In the genomic region with DNA sequence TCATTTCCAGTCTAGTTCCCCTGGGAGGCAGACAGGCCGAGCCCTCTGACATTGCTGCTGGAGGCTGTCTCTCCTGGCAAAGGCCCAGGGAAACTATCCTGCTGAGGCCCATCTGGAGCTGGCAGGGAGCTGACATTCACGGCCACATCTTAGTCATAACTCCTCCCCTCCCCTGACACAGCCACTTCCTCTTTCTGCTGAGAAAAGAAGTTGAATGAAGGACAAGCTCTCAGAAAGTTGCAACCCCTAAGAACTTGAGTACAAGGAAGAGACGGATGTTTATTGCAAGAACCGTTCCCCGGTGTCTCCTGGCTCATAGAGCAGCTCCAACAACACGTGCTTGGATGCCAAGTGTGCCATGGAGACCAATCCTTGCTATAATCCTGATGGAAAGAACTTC, we compare ENCODE assay signal across 8 cellular contexts. TPM values are rescaled to one million over a fixed set of nuclear protein-coding genes. Genes with fewer than 3 reads are reported as not detected.
DNase-seq lines count a peak whose midpoint lies in the region; ATAC-seq and TF ChIP-seq lines count a peak whose summit lies in the region.
"Not testable (repeated sequence)": the region's sequence is repeated elsewhere in the genome, so short reads cannot be mapped to it uniquely, and the experiment has no call there.

No MANE protein-coding gene starts in this region.

- H3K9ac ChIP-seq in endodermal cell (ENCODE audit: extremely low read depth, low read length, poor library complexity, severe bottlenecking); mesenchymal stem cell (ENCODE audit: low read length): not testable (repeated sequence)

- CTCF ChIA-PET in activated CD8-positive, alpha-beta T cell treated with anti-CD3 and anti-CD28 coated beads for 36 hours (lab: Charles Lee): not testable (repeated sequence)

- H2BK12ac ChIP-seq in mesenchymal stem cell (ENCODE audit: low read length in 2 of 2): not testable (repeated sequence)

- H3K27ac Mint-ChIP-seq in activated CD8-positive, alpha-beta T cell treated with anti-CD3 and anti-CD28 coated beads for 36 hours: peak overlapping the region; percentile 84
- not testable (repeated sequence) for H3K27ac Mint-ChIP-seq in endodermal cell; stimulated activated effector memory CD8-positive, alpha-beta T cell treated with anti-CD3 and anti-CD28 coated beads, Interleukin-12 subunit alpha, Interleukin-12 subunit beta, amount 100 ng/mL, for 72 hours

- intact Hi-C loops in activated CD8-positive, alpha-beta T cell treated with anti-CD3 and anti-CD28 coated beads for 36 hours (cut with micrococcal nuclease): not testable (repeated sequence)

- not testable (repeated sequence) for H2AK5ac ChIP-seq in mesenchymal stem cell (ENCODE audit: low read length, severe bottlenecking)

- peak; percentile 56 for DNase-seq in DMS53 treated with DMSO at 0.1 percent for 48 hours (lab: John Stamatoyannopoulos, UW; ENCODE audit: unreplicated experiment)
- peak; percentile 99 for DNase-seq in NOMO-1 treated with dmso at 0.1 percent for 144 hours (lab: John Stamatoyannopoulos, UW; ENCODE audit: unreplicated experiment)
- DNase-seq in activated CD8-positive, alpha-beta T cell treated with anti-CD3 and anti-CD28 coated beads for 36 hours: peak; percentile 79
- DNase-seq in endodermal cell: peak; percentile 74
- peak; percentile 94 for DNase-seq in mesenchymal stem cell
- DNase-seq in stimulated activated effector memory CD8-positive, alpha-beta T cell treated with anti-CD3 and anti-CD28 coated beads, Interleukin-12 subunit alpha, Interleukin-12 subunit beta, amount 100 ng/mL, for 72 hours (ENCODE audit: low spot score in 2 of 2): peak in 1 of 2 donors; percentile 8

- not testable (repeated sequence) for H3K9me3 Mint-ChIP-seq in activated CD8-positive, alpha-beta T cell treated with anti-CD3 and anti-CD28 coated beads for 36 hours; endodermal cell; stimulated activated effector memory CD8-positive, alpha-beta T cell treated with anti-CD3 and anti-CD28 coated beads, Interleukin-12 subunit alpha, Interleukin-12 subunit beta, amount 100 ng/mL, for 72 hours

- H3K9me3 ChIP-seq in endodermal cell (ENCODE audit: control insufficient read depth, low read length); mesenchymal stem cell (ENCODE audit: control insufficient read depth, low read length): not testable (repeated sequence)

- not testable (repeated sequence) for H2BK15ac ChIP-seq in mesenchymal stem cell (ENCODE audit: low read depth, poor library complexity, severe bottlenecking)

- not testable (repeated sequence) for H2BK5ac ChIP-seq in mesenchymal stem cell (ENCODE audit: low read depth, low read length, poor library complexity, severe bottlenecking)

- not testable (repeated sequence) for TF ChIP-seq CTCF in activated CD8-positive, alpha-beta T cell treated with anti-CD3 and anti-CD28 coated beads for 36 hours (IDR thresholded peaks at IDR 0.05); endodermal cell (conservative IDR thresholded peaks at IDR 0.05)

- not testable (repeated sequence) for H3K23ac ChIP-seq in mesenchymal stem cell (ENCODE audit: low read length in 2 of 2)

- H3K4me1 Mint-ChIP-seq in activated CD8-positive, alpha-beta T cell treated with anti-CD3 and anti-CD28 coated beads for 36 hours (ENCODE audit: low read depth): peaks cover 14% of the 10 kb centered on the region
- H3K4me1 Mint-ChIP-seq in endodermal cell; stimulated activated effector memory CD8-positive, alpha-beta T cell treated with anti-CD3 and anti-CD28 coated beads, Interleukin-12 subunit alpha, Interleukin-12 subunit beta, amount 100 ng/mL, for 72 hours: not testable (repeated sequence)

- not testable (repeated sequence) for H4K8ac ChIP-seq in mesenchymal stem cell (ENCODE audit: low read length)

- ATAC-seq in GM21447 (IDR thresholded peaks at IDR 0.05; ENCODE audit: unreplicated experiment) (peak; percentile 98), HG03439 (IDR thresholded peaks at IDR 0.05; ENCODE audit: unreplicated experiment) (peak; percentile 94)
- peak; percentile 93 for ATAC-seq in activated CD8-positive, alpha-beta T cell treated with anti-CD3 and anti-CD28 coated beads for 36 hours
- peak; percentile 96 for ATAC-seq in stimulated activated effector memory CD8-positive, alpha-beta T cell treated with anti-CD3 and anti-CD28 coated beads, Interleukin-12 subunit alpha, Interleukin-12 subunit beta, amount 100 ng/mL, for 72 hours

- not testable (repeated sequence) for H3K36me3 ChIP-seq in endodermal cell (ENCODE audit: control insufficient read depth, insufficient read depth, low read length); mesenchymal stem cell (ENCODE audit: control insufficient read depth in 1 of 2, insufficient read depth in 2 of 2, low read depth in 1 of 2, low read length in 2 of 2)

- not testable (repeated sequence) for H4K91ac ChIP-seq in mesenchymal stem cell (ENCODE audit: low read length)

- peak overlapping the region; percentile 10 for H3K4me3 Mint-ChIP-seq in activated CD8-positive, alpha-beta T cell treated with anti-CD3 and anti-CD28 coated beads for 36 hours
- H3K4me3 Mint-ChIP-seq in endodermal cell; stimulated activated effector memory CD8-positive, alpha-beta T cell treated with anti-CD3 and anti-CD28 coated beads, Interleukin-12 subunit alpha, Interleukin-12 subunit beta, amount 100 ng/mL, for 72 hours: not testable (repeated sequence)

- POLR2A ChIA-PET in activated CD8-positive, alpha-beta T cell treated with anti-CD3 and anti-CD28 coated beads for 36 hours (lab: Charles Lee): not testable (repeated sequence)

- whole genome bisulfite sequencing in endodermal cell (ENCODE audit: insufficient coverage in 1 of 2, insufficient read length in 1 of 2), 2 experiments: 72 to 77% methylated on average over 3 to 5 of the region's 6 CpGs
- 6% methylated on average over 3 of the region's 6 CpGs for WGBS in mesenchymal stem cell

- H3K14ac ChIP-seq in mesenchymal stem cell (ENCODE audit: low read length in 2 of 2): not testable (repeated sequence)

- not testable (repeated sequence) for H2AFZ ChIP-seq in mesenchymal stem cell (ENCODE audit: low read depth, low read length)

- not testable (repeated sequence) for H3K4me1 ChIP-seq in endodermal cell (ENCODE audit: control insufficient read depth, insufficient read depth, low read length); mesenchymal stem cell (ENCODE audit: control insufficient read depth, insufficient read depth, low read depth, low read length)

- H3K4ac ChIP-seq in mesenchymal stem cell (ENCODE audit: low read depth in 1 of 2, low read length in 2 of 2): not testable (repeated sequence)

- H3K4me3 ChIP-seq in endodermal cell (ENCODE audit: low read length); mesenchymal stem cell (ENCODE audit: insufficient read depth in 1 of 2, low read depth in 1 of 2, low read length in 2 of 2): not testable (repeated sequence)

- not testable (repeated sequence) for H3K36me3 Mint-ChIP-seq in activated CD8-positive, alpha-beta T cell treated with anti-CD3 and anti-CD28 coated beads for 36 hours (ENCODE audit: low read depth); endodermal cell (ENCODE audit: low read depth)
- H3K36me3 Mint-ChIP-seq in stimulated activated effector memory CD8-positive, alpha-beta T cell treated with anti-CD3 and anti-CD28 coated beads, Interleukin-12 subunit alpha, Interleukin-12 subunit beta, amount 100 ng/mL, for 72 hours: peaks cover 24% of the 10 kb centered on the region

- H3K27ac ChIP-seq in endodermal cell (ENCODE audit: low read depth, low read length): not testable (repeated sequence)
- peak overlapping the region; percentile 74 for H3K27ac ChIP-seq in mesenchymal stem cell (ENCODE audit: low read length, poor library complexity, severe bottlenecking)

- not testable (repeated sequence) for H3K27me3 Mint-ChIP-seq in activated CD8-positive, alpha-beta T cell treated with anti-CD3 and anti-CD28 coated beads for 36 hours; endodermal cell (ENCODE audit: insufficient read depth)

- not testable (repeated sequence) for H3K27me3 ChIP-seq in endodermal cell (ENCODE audit: control insufficient read depth, insufficient read depth, low read length, poor library complexity, severe bottlenecking); mesenchymal stem cell (ENCODE audit: control insufficient read depth in 1 of 2, insufficient read depth in 1 of 2, low read length in 2 of 2)

- not testable (repeated sequence) for H2BK120ac ChIP-seq in mesenchymal stem cell (ENCODE audit: low read depth, low read length)

- H3K4me2 ChIP-seq in mesenchymal stem cell (ENCODE audit: low read length, poor library complexity, severe bottlenecking): not testable (repeated sequence)

- not testable (repeated sequence) for H3K79me1 ChIP-seq in mesenchymal stem cell (replicated peaks; ENCODE audit: low read length, poor library complexity, severe bottlenecking)

- H3K18ac ChIP-seq in mesenchymal stem cell (ENCODE audit: low read depth in 1 of 2, low read length in 2 of 2): not testable (repeated sequence)

RNA-seq across cellular contexts. Expression of gene POMZP3, which starts 21.1 kb away (rescaled TPM):
- total RNA-seq in activated CD8-positive, alpha-beta T cell treated with anti-CD3 and anti-CD28 coated beads for 36 hours: 10 to 100 TPM; 14.3 to 16.3 TPM
- total RNA-seq in endodermal cell: 10 to 100 TPM in 1 of 2 donors, 1 to 10 TPM in 1; 8.2 to 13.3 TPM
- polyA plus RNA-seq in endodermal cell (2013, experiment 1 of 2): 12.5 TPM
- 12.5 TPM for polyA plus RNA-seq in endodermal cell (2013, experiment 2 of 2)
- 4.3 TPM for polyA plus RNA-seq in mesenchymal stem cell (2013, experiment 1 of 2)
- polyA plus RNA-seq in mesenchymal stem cell (2013, experiment 2 of 2): 4.4 TPM
